Comparison of ENCODE assay signal across 28 cellular contexts in genomic region chrX:25052798-25053534, GRCh38. TPM values are rescaled to one million over a fixed set of nuclear protein-coding genes. Genes with fewer than 3 reads are reported as not detected.
"Had no signal": no experiment of that assay in that cellular context is flagged by ENCODE, and none has a peak within 500 bp of the region (broad histone marks: within the 10 kb centered on the region; RNA-seq: fewer than 3 reads in every experiment).

No MANE protein-coding gene starts in this region.

- DNase-seq: activated CD4-positive, alpha-beta T cell treated with anti-CD3 and anti-CD28 coated beads, Interleukin-2, amount 50 U/mL, for 48 hours; activated gamma-delta T cell treated with Interleukin-2 at 50 U/mL for 16 hours; activated T-cell treated with anti-CD3 and anti-CD28 coated beads for 4 hours; effector memory CD4-positive, alpha-beta T cell; foreskin keratinocyte; glutamatergic neuron; immature natural killer cell; left ventricle myocardium superior; mucosa of descending colon; naive B cell; stimulated activated CD4-positive, alpha-beta T cell treated with anti-CD3 and anti-CD28 coated beads, Interleukin-12 subunit alpha, Interleukin-12 subunit beta, amount 100 ng/mL, for 4 hours; stimulated activated CD4-positive, alpha-beta T cell treated with anti-CD3 and anti-CD28 coated beads, Interleukin-1b, Interleukin-23, amount 100 ng/mL, for 48 hours; stimulated activated CD8-positive, alpha-beta memory T cell treated with anti-CD3 and anti-CD28 coated beads, Interleukin-4, amount 100 ng/mL, for 48 hours; stimulated activated naive CD4-positive, alpha-beta T cell; T-helper 2 cell; tibial artery; WERI-Rb-1 had no signal

- H3K4me1 Mint-ChIP-seq: naive B cell had no signal

- H3K4me3 ChIP-seq: cardiac muscle cell, mucosa of descending colon, tibial artery had no signal

- H3K36me3 ChIP-seq: cardiac muscle cell, tibial artery, WERI-Rb-1 had no signal

- H3K4me3 Mint-ChIP-seq: activated naive CD8-positive, alpha-beta T cell; activated T-helper 1 cell treated with anti-CD3 and anti-CD28 coated beads, Interleukin-12 subunit alpha, Interleukin-12 subunit beta, Interleukin-2, Interleukin-4 antibody, amounts not matched to agents 30 ng/mL and 10 ng/mL and 1 ng/mL, durations not matched to agents 14 hours and 24 hours and 36 hours; dendritic cell treated with granulocyte-macrophage colony-stimulating factor and Interleukin-4, amounts not matched to agents 40 ng/mL and 50 ng/mL, for 4 days; immature natural killer cell; naive B cell; neural crest cell had no signal

- H3K27me3 Mint-ChIP-seq: progenitor cell of endocrine pancreas had no signal

- ATAC-seq: foreskin keratinocyte, left ventricle myocardium superior, mucosa of descending colon had no signal

- H3K36me3 Mint-ChIP-seq: immature natural killer cell, naive B cell had no signal

- H3K27ac ChIP-seq: cardiac muscle cell, epithelial cell of prostate, foreskin keratinocyte, tibial artery, WERI-Rb-1 had no signal

- H3K27me3 ChIP-seq: cardiac muscle cell, foreskin keratinocyte, tibial artery had no signal

- H3K9me3 ChIP-seq: mucosa of descending colon had no signal

- H3K9me3 Mint-ChIP-seq: activated T-helper 1 cell treated with anti-CD3 and anti-CD28 coated beads, Interleukin-12 subunit alpha, Interleukin-12 subunit beta, Interleukin-2, Interleukin-4 antibody, amounts not matched to agents 30 ng/mL and 10 ng/mL and 1 ng/mL, durations not matched to agents 14 hours and 24 hours and 36 hours; dendritic cell treated with granulocyte-macrophage colony-stimulating factor and Interleukin-4, amounts not matched to agents 40 ng/mL and 50 ng/mL, for 4 days had no signal

- H3K4me1 ChIP-seq: foreskin keratinocyte, tibial artery had no signal

- H3K27ac Mint-ChIP-seq: activated naive CD8-positive, alpha-beta T cell; activated T-helper 1 cell treated with anti-CD3 and anti-CD28 coated beads, Interleukin-12 subunit alpha, Interleukin-12 subunit beta, Interleukin-2, Interleukin-4 antibody, amounts not matched to agents 30 ng/mL and 10 ng/mL and 1 ng/mL, durations not matched to agents 14 hours and 24 hours and 36 hours; dendritic cell treated with granulocyte-macrophage colony-stimulating factor and Interleukin-4, amounts not matched to agents 40 ng/mL and 50 ng/mL, for 4 days; naive B cell had no signal

RNA-seq across cellular contexts. Expression of gene ARX, which starts 37.2 kb away (rescaled TPM):
- total RNA-seq: activated T-helper 1 cell treated with anti-CD3 and anti-CD28 coated beads, Interleukin-12 subunit alpha, Interleukin-12 subunit beta, Interleukin-2, Interleukin-4 antibody, amounts not matched to agents 30 ng/mL and 10 ng/mL and 1 ng/mL, durations not matched to agents 14 hours and 24 hours and 36 hours; cardiac muscle cell; chondrocyte; fibroblast of lung; foreskin keratinocyte; left ventricle myocardium superior; osteoblast; urinary bladder had no signal
